19 cellular contexts compared by ENCODE assay signal in genomic region chr7:73829505-73829904, GRCh38. TPM values are rescaled to one million over a fixed set of nuclear protein-coding genes. Genes with fewer than 3 reads are reported as not detected.
A peak's percentile ranks its signal among the peaks of the same experiment; 100 is the strongest.
DNase-seq lines count a peak whose midpoint lies in the region; ATAC-seq and TF ChIP-seq lines count a peak whose summit lies in the region.
"Had no signal": no experiment of that assay in that cellular context is flagged by ENCODE, and none has a peak within 500 bp of the region (broad histone marks: within the 10 kb centered on the region; RNA-seq: fewer than 3 reads in every experiment).

No MANE protein-coding gene starts in this region.

- H3K36me3 ChIP-seq in mammary epithelial cell (ENCODE audit: insufficient read depth, low read length) (no peaks in the 10 kb centered on the region), colonic mucosa (no peaks in the 10 kb centered on the region), upper lobe of right lung (no peaks in the 10 kb centered on the region), SJCRH30 (no peaks in the 10 kb centered on the region)
- H3K36me3 ChIP-seq: tibial nerve had no signal

- no peaks in the 10 kb centered on the region for H3K27me3 ChIP-seq in mammary epithelial cell (ENCODE audit: insufficient read depth, low read length)
- H3K27me3 ChIP-seq in colonic mucosa: no peaks in the 10 kb centered on the region
- no peaks in the 10 kb centered on the region for H3K27me3 ChIP-seq in upper lobe of right lung
- H3K27me3 ChIP-seq in SJCRH30: no peaks in the 10 kb centered on the region; the same call in 1 of the 2 replicates

- H2AFZ ChIP-seq in mammary epithelial cell (ENCODE audit: low read depth, low read length): no peak overlapping the region

- BruUV-seq in MCF 10A (replicated peaks; lab: Mats Ljungman, UMichigan) (no TSS peak), mammary epithelial cell (replicated peaks; lab: Mats Ljungman, UMichigan) (no TSS peak)

- H3K4me3 ChIP-seq in mammary epithelial cell (replicated peaks in 1 of 3; ENCODE audit: insufficient read depth in 1 of 3, low read depth in 2 of 3, low read length in 3 of 3) (no peak overlapping the region), colonic mucosa (peak overlapping the region; percentile 50), upper lobe of right lung (no peak overlapping the region), SJCRH30 (no peak overlapping the region)
- H3K4me3 ChIP-seq: tibial nerve had no signal

- H3K9ac ChIP-seq in mammary epithelial cell (ENCODE audit: insufficient read depth, low read length): no peak overlapping the region
- peak overlapping the region; percentile 75 to 99 for H3K9ac ChIP-seq in colonic mucosa (ENCODE audit: low read depth in 2 of 2, low read length in 2 of 2)

- TF ChIP-seq CTCF in MCF 10A (IDR thresholded peaks at IDR 0.05; ENCODE audit: unreplicated experiment): no peak
- no peak for TF ChIP-seq CTCF in mammary epithelial cell (conservative IDR thresholded peaks at IDR 0.05 in 1 of 2, IDR thresholded peaks at IDR 0.05 in 1 of 2; ENCODE audit: extremely low read depth in 1 of 2, insufficient read depth in 1 of 2, low read depth in 1 of 2, low read length in 2 of 2)
- TF ChIP-seq CTCF in colonic mucosa (IDR thresholded peaks at IDR 0.05): no peak
- no peak for TF ChIP-seq CTCF in mesothelial cell of epicardium (IDR thresholded peaks at IDR 0.05; ENCODE audit: unreplicated experiment)
- TF ChIP-seq CTCF in upper lobe of right lung (IDR thresholded peaks at IDR 0.05): no peak

- no peak overlapping the region for H3K27ac ChIP-seq in mammary epithelial cell (ENCODE audit: insufficient read depth, low read depth, low read length)
- H3K27ac ChIP-seq in colonic mucosa: peak overlapping the region; percentile 85
- H3K27ac ChIP-seq in upper lobe of right lung: peak overlapping the region; percentile 84
- H3K27ac ChIP-seq in SJCRH30: no peak overlapping the region

- no peak overlapping the region for H3K4me2 ChIP-seq in mammary epithelial cell (ENCODE audit: insufficient read depth, low read depth, low read length)

- CTCF ChIA-PET in MCF 10A (lab: Yijun Ruan, JAX): interaction anchor here (0.7 to 1.7 kb wide), 4 partner anchors 8 to 38 kb away, joined by 3 to 7 read pairs (median 6); no protein-coding TSS in a partner anchor
- CTCF ChIA-PET in mammary epithelial cell (lab: Charles Lee; ENCODE audit: low non-redundant PET): no interaction called here

- H3K27ac Mint-ChIP-seq in MCF 10A (ENCODE audit: low read depth, unreplicated experiment): peak overlapping the region; percentile 79
- H3K27ac Mint-ChIP-seq in mesothelial cell of epicardium: peak overlapping the region; percentile 99
- H3K27ac Mint-ChIP-seq: activated naive CD8-positive, alpha-beta T cell treated with anti-CD3 and anti-CD28 coated beads for 36 hours had no signal

- H3K4me1 ChIP-seq in mammary epithelial cell (ENCODE audit: insufficient read depth, low read length): peaks cover 58% of the 10 kb centered on the region
- peaks cover 9% of the 10 kb centered on the region for H3K4me1 ChIP-seq in colonic mucosa
- H3K4me1 ChIP-seq in upper lobe of right lung: peaks cover 10% of the 10 kb centered on the region
- peaks cover 32% of the 10 kb centered on the region for H3K4me1 ChIP-seq in SJCRH30

- no peaks in the 10 kb centered on the region for H3K79me2 ChIP-seq in mammary epithelial cell (ENCODE audit: insufficient read depth, low read length)

- WGBS in mammary epithelial cell (ENCODE audit: low coverage, missing lambda C conversion rate): 93% methylated on average over 6 of the region's 7 CpGs

- no peaks in the 10 kb centered on the region for H3K36me3 Mint-ChIP-seq in MCF 10A (ENCODE audit: insufficient read depth, unreplicated experiment)
- H3K36me3 Mint-ChIP-seq in mesothelial cell of epicardium: no peaks in the 10 kb centered on the region
- H3K36me3 Mint-ChIP-seq: activated naive CD8-positive, alpha-beta T cell treated with anti-CD3 and anti-CD28 coated beads for 36 hours had no signal

- H3K4me3 Mint-ChIP-seq in MCF 10A (ENCODE audit: unreplicated experiment) (no peak overlapping the region), mesothelial cell of epicardium (peak overlapping the region; percentile 28)
- H3K4me3 Mint-ChIP-seq: activated naive CD8-positive, alpha-beta T cell treated with anti-CD3 and anti-CD28 coated beads for 36 hours had no signal

- intact Hi-C loops in MCF 10A (cut with micrococcal nuclease): no loop called here
- intact Hi-C loops in mammary epithelial cell (cut with micrococcal nuclease): no loop called here
- intact Hi-C loops in colonic mucosa (cut with DNase I): no loop called here
- intact Hi-C loops in upper lobe of right lung (cut with DNase I): no loop called here

- H3K4me1 Mint-ChIP-seq in MCF 10A (ENCODE audit: insufficient read depth, unreplicated experiment) (peaks cover 38% of the 10 kb centered on the region), mesothelial cell of epicardium (peaks cover 67% of the 10 kb centered on the region)

- in situ Hi-C loops in mammary epithelial cell (cut with MboI; ENCODE audit: low sequenced_read_pairs in 2 of 2): no loop called here

- POLR2A ChIA-PET in MCF 10A (lab: Yijun Ruan, JAX): interaction anchor here (0.6 kb wide), 1 partner anchor 16 kb away, joined by 3 read pairs; no protein-coding TSS in a partner anchor

- H3K9me3 Mint-ChIP-seq in MCF 10A (ENCODE audit: unreplicated experiment): no peaks in the 10 kb centered on the region
- no peaks in the 10 kb centered on the region for H3K9me3 Mint-ChIP-seq in mesothelial cell of epicardium
- H3K9me3 Mint-ChIP-seq: activated naive CD8-positive, alpha-beta T cell treated with anti-CD3 and anti-CD28 coated beads for 36 hours had no signal

- no peaks in the 10 kb centered on the region for H4K20me1 ChIP-seq in mammary epithelial cell (ENCODE audit: insufficient read depth, low read length)

- no peaks in the 10 kb centered on the region for H3K27me3 Mint-ChIP-seq in MCF 10A (ENCODE audit: insufficient read depth, unreplicated experiment)
- peaks cover 2% of the 10 kb centered on the region for H3K27me3 Mint-ChIP-seq in mesothelial cell of epicardium (ENCODE audit: low read depth)

- no peaks in the 10 kb centered on the region for H3K9me3 ChIP-seq in mammary epithelial cell (replicated peaks; ENCODE audit: insufficient read depth, low read length)
- no peaks in the 10 kb centered on the region for H3K9me3 ChIP-seq in colonic mucosa
- no peaks in the 10 kb centered on the region for H3K9me3 ChIP-seq in upper lobe of right lung
- no peaks in the 10 kb centered on the region for H3K9me3 ChIP-seq in SJCRH30 (replicated peaks)
- H3K9me3 ChIP-seq: tibial nerve had no signal

- DNase-seq in MCF 10A (ENCODE audit: unreplicated experiment) (no peak), mammary epithelial cell (no peak), colonic mucosa (peak; percentile 62), mesothelial cell of epicardium (ENCODE audit: low spot score in 2 of 2, unreplicated experiment in 2 of 2) (no peak), upper lobe of right lung (no peak), SJCRH30 (no peak), T-helper 9 cell (no peak)
- DNase-seq: activated CD4-positive, CD25-positive, alpha-beta regulatory T cell treated with anti-CD3 and anti-CD28 coated beads, Interleukin-2, amount 50 U/mL, for 72 hours; activated naive CD8-positive, alpha-beta T cell treated with anti-CD3 and anti-CD28 coated beads for 36 hours; activated T-cell treated with anti-CD3 and anti-CD28 coated beads for 4 hours; caudate nucleus; NCI-H1092; NCI-H2171; right cardiac atrium; stimulated activated CD4-positive, alpha-beta T cell treated with anti-CD3 and anti-CD28 coated beads, Interleukin-2, amount 100 ng/mL, for 48 hours had no signal

- ATAC-seq in upper lobe of right lung: no peak
- no peak for ATAC-seq in HG02759 (IDR thresholded peaks at IDR 0.05; ENCODE audit: unreplicated experiment)
- ATAC-seq: right cardiac atrium had no signal

- dilution Hi-C loops in mammary epithelial cell (cut with HindIII; ENCODE audit: low sequenced_read_pairs): no loop called here

RNA-seq across cellular contexts. Expression of gene CLDN4, which starts 1.3 kb away (rescaled TPM):
- total RNA-seq in MCF 10A (2022): 0.22 and 0.28 TPM in 2 replicates
- total RNA-seq in mammary epithelial cell: 10 to 100 TPM in 1 of 2 donors, 1 to 10 TPM in 1; 6.2 to 11.7 TPM
- polyA plus RNA-seq in mammary epithelial cell: 18.7 TPM
- polyA minus RNA-seq in mammary epithelial cell: 6.8 TPM
- 100 to 1,000 TPM; 568 to 932 TPM for total RNA-seq in colonic mucosa
- 158 to 175 TPM (median 165 TPM) in 3 replicates for total RNA-seq in mesothelial cell of epicardium
- total RNA-seq in upper lobe of right lung: 103 TPM
- total RNA-seq in SJCRH30 (2014; rRNA removed; shearing (Covaris generic)): 0.06 and 0.08 TPM in 2 replicates
- total RNA-seq: myocyte had no signal
- polyA plus RNA-seq: right cardiac atrium had no signal

RNA-seq across cellular contexts. Expression of gene METTL27, which starts 12.8 kb away (rescaled TPM):
- total RNA-seq in MCF 10A (2022): 4.4 and 7.3 TPM in 2 replicates
- total RNA-seq in mammary epithelial cell: 1 to 10 TPM; 8.5 to 9.1 TPM
- 11.0 TPM for polyA plus RNA-seq in mammary epithelial cell
- polyA minus RNA-seq in mammary epithelial cell: 3.6 TPM
- 1 to 10 TPM; 4.0 to 7.4 TPM for total RNA-seq in colonic mucosa
- total RNA-seq in mesothelial cell of epicardium: 7.9 to 11.4 TPM (median 8.7 TPM) in 3 replicates
- total RNA-seq in upper lobe of right lung: 2.3 TPM
- total RNA-seq in SJCRH30 (2014; rRNA removed; shearing (Covaris generic)): 0.30 and 0.55 TPM in 2 replicates

RNA-seq across cellular contexts. Expression of gene TMEM270, which starts 31.5 kb away (rescaled TPM):
- not detected in 2 replicates for total RNA-seq in MCF 10A (2022)
- total RNA-seq in mammary epithelial cell: not detected
- polyA plus RNA-seq in mammary epithelial cell: not detected
- polyA minus RNA-seq in mammary epithelial cell: not detected
- not detected for total RNA-seq in colonic mucosa
- not detected in 3 replicates for total RNA-seq in mesothelial cell of epicardium
- total RNA-seq in upper lobe of right lung: not detected
- total RNA-seq in SJCRH30 (2014; rRNA removed; shearing (Covaris generic)): not detected in 2 replicates
- total RNA-seq: activated naive CD8-positive, alpha-beta T cell treated with anti-CD3 and anti-CD28 coated beads for 36 hours; endothelial cell of umbilical vein; myocyte; right cardiac atrium; tibial nerve had no signal
- polyA plus RNA-seq: endothelial cell of umbilical vein, right cardiac atrium had no signal

RNA-seq across cellular contexts. Expression of gene CLDN3, which starts 59.4 kb away (rescaled TPM):
- total RNA-seq in MCF 10A (2022) (not detected in 2 replicates), mammary epithelial cell (under 1 TPM in 1 of 2 donors, not detected in 1; 0.83 TPM), colonic mucosa (100 to 1,000 TPM; 599 to 634 TPM), mesothelial cell of epicardium (10.5 to 11.0 TPM (median 10.6 TPM) in 3 replicates), upper lobe of right lung (11.8 TPM)
- not detected for polyA plus RNA-seq in mammary epithelial cell
- polyA minus RNA-seq in mammary epithelial cell: not detected
- not detected in 2 replicates for total RNA-seq in SJCRH30 (2014; rRNA removed; shearing (Covaris generic))
- total RNA-seq: activated naive CD8-positive, alpha-beta T cell treated with anti-CD3 and anti-CD28 coated beads for 36 hours; myocyte; right cardiac atrium; tibial nerve had no signal
- polyA plus RNA-seq: right cardiac atrium had no signal

Comparison
In these comparisons a context has a peak if more than half of its experiments do, and no peak if none do; other contexts are left out.
1. H3K27ac ChIP-seq: peak in colonic mucosa (single experiment) and upper lobe of right lung (single experiment); none in mammary epithelial cell (single experiment) and SJCRH30 (single experiment).